Comparison of ENCODE assay signal across 19 cellular contexts in the genomic region with DNA sequence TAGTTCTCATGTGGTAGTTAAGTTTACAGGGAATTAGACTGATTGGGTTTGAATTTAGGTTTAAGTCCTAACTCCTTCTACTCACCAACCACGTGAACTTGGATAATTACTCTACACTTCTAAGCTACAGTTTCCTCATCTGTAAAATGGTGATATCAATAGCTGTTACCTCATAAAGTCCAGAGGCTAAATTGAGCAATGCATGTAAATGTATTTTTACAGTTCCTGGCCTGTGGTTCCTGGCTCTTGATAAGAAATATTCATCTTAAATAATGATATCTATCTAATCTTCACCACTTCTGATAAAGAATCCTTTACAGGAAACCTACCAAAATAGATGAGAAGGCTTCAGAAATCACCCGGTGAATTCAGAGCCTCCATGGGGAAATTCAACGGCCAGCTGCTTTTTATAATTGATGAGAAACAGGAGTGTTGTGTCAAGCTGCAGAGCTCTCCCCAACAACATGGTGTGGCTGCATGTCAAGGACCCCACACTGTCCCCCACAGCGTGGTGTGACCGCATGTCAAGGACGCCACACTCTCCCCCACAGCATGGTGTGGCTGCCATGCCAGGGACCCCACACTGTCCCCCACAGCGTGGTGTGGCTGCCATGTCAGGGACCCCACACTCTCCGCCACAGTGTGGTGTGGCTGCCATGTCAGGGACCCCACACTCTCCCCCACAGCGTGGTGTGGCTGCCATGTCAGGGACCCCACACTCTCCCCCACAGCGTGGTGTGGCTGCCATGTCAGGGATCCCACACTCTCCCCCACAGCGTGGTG.
"Had no signal": no experiment of that assay in that cellular context is flagged by ENCODE, and none has a peak within 500 bp of the region (broad histone marks: within the 10 kb centered on the region; RNA-seq: fewer than 3 reads in every experiment).

No MANE protein-coding gene starts in this region.

- H3K4me1 Mint-ChIP-seq: activated CD4-positive, alpha-beta memory T cell treated with anti-CD3 and anti-CD28 coated beads, Interleukin-2, amount 10 ng/mL, durations not matched to agents 7 days and 5 days; activated CD8-positive, alpha-beta memory T cell treated with anti-CD3 and anti-CD28 coated beads, Interleukin-2, amount 10 ng/mL, durations not matched to agents 7 days and 5 days; memory B cell; naive B cell had no signal

- H3K27me3 ChIP-seq: gastroesophageal sphincter, heart left ventricle, stomach had no signal

- H3K4me1 ChIP-seq: gastroesophageal sphincter, heart left ventricle, prostate gland, stomach had no signal

- DNase-seq: activated CD4-positive, alpha-beta memory T cell treated with anti-CD3 and anti-CD28 coated beads, Interleukin-2, amount 10 ng/mL, durations not matched to agents 7 days and 5 days; activated CD4-positive, alpha-beta T cell treated with anti-CD3 and anti-CD28 coated beads for 4 hours; activated CD8-positive, alpha-beta memory T cell treated with anti-CD3 and anti-CD28 coated beads, Interleukin-2, amount 10 ng/mL, durations not matched to agents 7 days and 5 days; cerebellar nuclear complex; effector CD4-positive, alpha-beta T cell; heart left ventricle; mucosa of descending colon; naive B cell; stimulated activated CD4-positive, alpha-beta T cell treated with anti-CD3 and anti-CD28 coated beads, Interleukin-4, amount 100 ng/mL, for 1 hour; stomach; T-helper 2 cell had no signal

- H3K9me3 Mint-ChIP-seq: activated CD4-positive, alpha-beta memory T cell treated with anti-CD3 and anti-CD28 coated beads, Interleukin-2, amount 10 ng/mL, durations not matched to agents 7 days and 5 days; neural crest cell; type B pancreatic cell had no signal

- H3K27ac Mint-ChIP-seq: activated CD4-positive, alpha-beta memory T cell treated with anti-CD3 and anti-CD28 coated beads, Interleukin-2, amount 10 ng/mL, durations not matched to agents 7 days and 5 days; activated CD8-positive, alpha-beta memory T cell treated with anti-CD3 and anti-CD28 coated beads, Interleukin-2, amount 10 ng/mL, durations not matched to agents 7 days and 5 days; activated naive CD8-positive, alpha-beta T cell; memory B cell; naive B cell; type B pancreatic cell had no signal

- H3K27ac ChIP-seq: gastroesophageal sphincter, heart left ventricle, prostate gland, stomach had no signal

- H3K36me3 ChIP-seq: gastroesophageal sphincter, heart left ventricle, prostate gland, stomach had no signal

- H3K9me3 ChIP-seq: gastroesophageal sphincter, heart left ventricle, prostate gland, stomach had no signal

- H3K4me3 Mint-ChIP-seq: activated CD4-positive, alpha-beta memory T cell treated with anti-CD3 and anti-CD28 coated beads, Interleukin-2, amount 10 ng/mL, durations not matched to agents 7 days and 5 days; activated CD8-positive, alpha-beta memory T cell treated with anti-CD3 and anti-CD28 coated beads, Interleukin-2, amount 10 ng/mL, durations not matched to agents 7 days and 5 days; activated naive CD8-positive, alpha-beta T cell; memory B cell; naive B cell; neural crest cell; type B pancreatic cell had no signal

- H3K36me3 Mint-ChIP-seq: activated CD8-positive, alpha-beta memory T cell treated with anti-CD3 and anti-CD28 coated beads, Interleukin-2, amount 10 ng/mL, durations not matched to agents 7 days and 5 days; activated naive CD8-positive, alpha-beta T cell; memory B cell; type B pancreatic cell had no signal

- H3K27me3 Mint-ChIP-seq: activated CD4-positive, alpha-beta memory T cell treated with anti-CD3 and anti-CD28 coated beads, Interleukin-2, amount 10 ng/mL, durations not matched to agents 7 days and 5 days; activated CD8-positive, alpha-beta memory T cell treated with anti-CD3 and anti-CD28 coated beads, Interleukin-2, amount 10 ng/mL, durations not matched to agents 7 days and 5 days; activated naive CD8-positive, alpha-beta T cell; memory B cell; naive B cell had no signal

- H3K4me3 ChIP-seq: gastroesophageal sphincter, heart left ventricle, mucosa of descending colon, prostate gland, stomach had no signal

- ATAC-seq: activated CD8-positive, alpha-beta memory T cell treated with anti-CD3 and anti-CD28 coated beads, Interleukin-2, amount 10 ng/mL, durations not matched to agents 7 days and 5 days; esophagus mucosa; gastroesophageal sphincter; heart left ventricle; mucosa of descending colon; right cardiac atrium had no signal
